In the genomic region with DNA sequence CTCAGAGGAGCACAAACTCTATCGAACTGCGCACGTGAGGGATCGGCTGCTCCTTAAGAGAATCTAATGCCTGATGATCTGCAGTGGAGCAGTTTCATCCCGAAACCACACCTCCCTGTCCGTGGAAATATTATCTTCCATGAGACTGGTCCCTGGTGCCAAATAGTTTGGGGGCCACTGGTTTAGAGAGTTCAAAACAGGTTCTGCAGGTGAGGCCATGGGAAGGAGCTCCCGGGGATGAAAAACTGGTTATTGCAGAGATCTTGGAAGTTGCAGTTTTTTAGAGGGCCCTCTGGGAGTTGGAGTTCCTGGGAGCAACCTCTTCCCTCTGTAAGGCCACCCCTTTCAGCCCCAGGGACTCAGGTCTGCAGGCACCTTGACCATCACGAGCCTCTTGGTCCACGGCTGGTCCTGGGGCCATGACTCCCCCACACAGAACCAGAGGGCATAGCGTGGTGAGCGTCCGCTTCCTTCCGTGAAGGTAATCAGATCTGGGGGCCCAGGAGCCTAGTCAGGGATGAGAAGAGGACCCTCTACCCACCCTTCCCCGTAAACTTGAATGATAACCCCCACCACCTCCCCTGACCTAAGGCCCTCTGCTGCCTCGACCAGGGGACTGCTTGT, we compare ENCODE assay signal across 18 cellular contexts.
"Had no signal": no experiment of that assay in that cellular context is flagged by ENCODE, and none has a peak within 500 bp of the region (broad histone marks: within the 10 kb centered on the region; RNA-seq: fewer than 3 reads in every experiment).

No MANE protein-coding gene starts in this region.

- H3K9me3 Mint-ChIP-seq: activated naive CD8-positive, alpha-beta T cell treated with anti-CD3 and anti-CD28 coated beads for 36 hours; activated T-helper 1 cell treated with anti-CD3 and anti-CD28 coated beads, Interleukin-12 subunit alpha, Interleukin-12 subunit beta, Interleukin-2, Interleukin-4 antibody, amounts not matched to agents 30 ng/mL and 10 ng/mL and 1 ng/mL, durations not matched to agents 14 hours and 24 hours and 36 hours; naive B cell; stimulated activated naive B cell treated with anti-CD40 and anti-IgM and Interleukin-4, amounts not matched to agents 10 μg/mL and 1 μg/mL and 100 μg/mL, for 72 hours had no signal

- H3K9me3 ChIP-seq: body of pancreas, gastroesophageal sphincter, heart left ventricle, mucosa of descending colon, sigmoid colon, thoracic aorta had no signal

- H3K27me3 Mint-ChIP-seq: activated naive CD8-positive, alpha-beta T cell treated with anti-CD3 and anti-CD28 coated beads for 36 hours; naive B cell; stimulated activated naive B cell treated with anti-CD40 and anti-IgM and Interleukin-4, amounts not matched to agents 10 μg/mL and 1 μg/mL and 100 μg/mL, for 72 hours had no signal

- H3K4me3 ChIP-seq: body of pancreas, dorsolateral prefrontal cortex, gastroesophageal sphincter, heart left ventricle, mucosa of descending colon, sigmoid colon, thoracic aorta had no signal

- H3K4me3 Mint-ChIP-seq: activated naive CD8-positive, alpha-beta T cell treated with anti-CD3 and anti-CD28 coated beads for 36 hours; activated T-helper 1 cell treated with anti-CD3 and anti-CD28 coated beads, Interleukin-12 subunit alpha, Interleukin-12 subunit beta, Interleukin-2, Interleukin-4 antibody, amounts not matched to agents 30 ng/mL and 10 ng/mL and 1 ng/mL, durations not matched to agents 14 hours and 24 hours and 36 hours had no signal

- H3K27me3 ChIP-seq: body of pancreas, dorsolateral prefrontal cortex, gastroesophageal sphincter, heart left ventricle, sigmoid colon had no signal

- H3K27ac ChIP-seq: body of pancreas, dorsolateral prefrontal cortex, gastroesophageal sphincter, heart left ventricle, sigmoid colon, thoracic aorta had no signal

- ATAC-seq: gastroesophageal sphincter had no signal

- DNase-seq: activated CD4-positive, alpha-beta T cell treated with anti-CD3 and anti-CD28 coated beads, Interleukin-2, amount 50 U/mL, for 4 hours; activated CD4-positive, CD25-positive, alpha-beta regulatory T cell treated with anti-CD3 and anti-CD28 coated beads, Interleukin-2, amount 50 U/mL, for 72 hours; activated gamma-delta T cell treated with Interleukin-2 at 50 U/mL for 16 hours; amniotic stem cell; kidney glomerular epithelial cell; mesenchymal stem cell; naive B cell; sigmoid colon; stimulated activated CD4-positive, alpha-beta T cell treated with anti-CD3 and anti-CD28 coated beads, Interleukin-4, amount 100 ng/mL, for 4 hours; stimulated activated naive B cell treated with anti-CD40 and anti-IgM and Interleukin-4, amounts not matched to agents 10 μg/mL and 1 μg/mL and 100 μg/mL, for 72 hours had no signal
